In the genomic region with DNA sequence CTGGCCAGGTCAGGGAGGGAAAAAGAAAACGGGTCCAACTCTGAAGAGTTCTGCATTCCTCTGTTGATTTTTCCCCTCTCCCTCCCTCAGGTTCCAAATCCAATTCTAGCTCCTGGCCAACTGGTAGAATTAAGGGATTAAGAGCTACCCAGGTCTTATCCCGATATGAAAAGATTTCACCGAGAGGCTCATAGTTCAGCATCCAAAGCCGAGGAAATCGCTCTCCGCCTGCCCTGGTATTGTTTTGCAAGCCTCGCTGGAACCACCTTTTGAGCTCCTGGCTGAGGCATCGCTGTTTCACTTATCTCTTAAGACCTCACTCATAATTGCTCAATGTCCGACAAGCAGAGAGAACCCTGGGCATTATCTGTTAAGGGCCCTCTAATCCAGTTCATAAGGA, we compare ENCODE assay signal across 28 cellular contexts.
"Had no signal": no experiment of that assay in that cellular context is flagged by ENCODE, and none has a peak within 500 bp of the region (broad histone marks: within the 10 kb centered on the region; RNA-seq: fewer than 3 reads in every experiment).

No MANE protein-coding gene starts in this region.

- H3K36me3 ChIP-seq: adrenal gland, ascending aorta, cardiac muscle cell had no signal

- H3K4me3 ChIP-seq: adrenal gland, ascending aorta, cardiac muscle cell had no signal

- H3K4me1 ChIP-seq: adrenal gland, ascending aorta had no signal

- H3K9me3 ChIP-seq: adrenal gland, ascending aorta had no signal

- DNase-seq: activated B cell treated with CpG ODN at 0.5 μM for 24 hours; activated CD4-positive, alpha-beta memory T cell treated with anti-CD3 and anti-CD28 coated beads for 36 hours; activated CD4-positive, alpha-beta T cell treated with anti-CD3 and anti-CD28 coated beads for 4 hours; activated CD4-positive, alpha-beta T cell treated with anti-CD3 and anti-CD28 coated beads, Interleukin-2, amount 10 ng/mL, durations not matched to agents 24 days and 14 days; activated CD4-positive, alpha-beta T cell treated with anti-CD3 and anti-CD28 coated beads, Interleukin-2, amount 50 U/mL, for 1 hour; activated CD4-positive, alpha-beta T cell treated with anti-CD3 and anti-CD28 coated beads, Interleukin-2, amount 50 U/mL, for 4 hours; activated CD4-positive, CD25-positive, alpha-beta regulatory T cell treated with anti-CD3 and anti-CD28 coated beads, Interleukin-2, amount 50 U/mL, for 72 hours; activated CD8-positive, alpha-beta memory T cell treated with anti-CD3 and anti-CD28 coated beads, Interleukin-2, amount 50 U/mL, for 4 hours; activated CD8-positive, alpha-beta T cell treated with anti-CD3 and anti-CD28 coated beads for 36 hours; activated effector memory CD4-positive, alpha-beta T cell treated with anti-CD3 and anti-CD28 coated beads, Interleukin-2, amount 50 U/mL, for 16 hours; activated gamma-delta T cell treated with Interleukin-2 at 50 U/mL for 16 hours; activated naive CD4-positive, alpha-beta T cell; activated naive CD4-positive, alpha-beta T cell treated with anti-CD3 and anti-CD28 coated beads for 36 hours; activated naive CD4-positive, alpha-beta T cell treated with anti-CD3 and anti-CD28 coated beads, Interleukin-2, amount 50 U/mL, for 16 hours; activated naive CD8-positive, alpha-beta T cell treated with anti-CD3 and anti-CD28 coated beads for 36 hours; activated T-cell treated with anti-CD3 and anti-CD28 coated beads for 4 hours; activated T-cell treated with anti-CD3 and anti-CD28 coated beads, Interleukin-2, amount 50 U/mL, for 1 hour; activated T-cell treated with anti-CD3 and anti-CD28 coated beads, Interleukin-2, amount 50 U/mL, for 4 hours; activated T-cell treated with anti-CD3 and anti-CD28 coated beads, Interleukin-2, amount 50 U/mL, for 72 hours; adrenal gland; amniotic stem cell; anterior cingulate cortex; cerebellar nuclear complex; T-helper 1 cell; T-helper 2 cell; T-helper 9 cell had no signal

- H3K27ac ChIP-seq: adrenal gland, ascending aorta, cardiac muscle cell had no signal

- H3K27me3 ChIP-seq: adrenal gland, ascending aorta, cardiac muscle cell had no signal
